Comparison of ENCODE assay signal across 16 cellular contexts in genomic region chr15:81485806-81486205, GRCh38.
"Had no signal": no experiment of that assay in that cellular context is flagged by ENCODE, and none has a peak within 500 bp of the region (broad histone marks: within the 10 kb centered on the region; RNA-seq: fewer than 3 reads in every experiment).

No MANE protein-coding gene starts in this region.

- DNase-seq: activated CD4-positive, alpha-beta T cell treated with anti-CD3 and anti-CD28 coated beads, Interleukin-2, amount 50 U/mL, for 48 hours; activated CD4-positive, CD25-positive, alpha-beta regulatory T cell treated with anti-CD3 and anti-CD28 coated beads, Interleukin-2, amount 50 U/mL, for 72 hours; activated naive CD4-positive, alpha-beta T cell treated with anti-CD3 and anti-CD28 coated beads for 36 hours; cerebellar nuclear complex; effector memory CD8-positive, alpha-beta T cell; foreskin melanocyte; left ventricle myocardium inferior; naive thymus-derived CD4-positive, alpha-beta T cell; stimulated activated CD4-positive, alpha-beta T cell treated with anti-CD3 and anti-CD28 coated beads, Interleukin-2, amount 100 ng/mL, for 48 hours; tibial artery had no signal

- ATAC-seq: activated T-helper 17 cell treated with anti-CD3 and anti-CD28 coated beads, Interleukin-2, amount 50 U/mL, for 72 hours; effector memory CD8-positive, alpha-beta T cell; naive thymus-derived CD4-positive, alpha-beta T cell; stimulated activated memory B cell treated with anti-CD40 and anti-IgM and Interleukin-4, amounts not matched to agents 10 μg/mL and 1 μg/mL and 100 μg/mL, for 72 hours had no signal

- H3K27ac ChIP-seq: ascending aorta, breast epithelium, epithelial cell of prostate, left ventricle myocardium inferior, neutrophil, tibial artery had no signal
